In the genomic region with DNA sequence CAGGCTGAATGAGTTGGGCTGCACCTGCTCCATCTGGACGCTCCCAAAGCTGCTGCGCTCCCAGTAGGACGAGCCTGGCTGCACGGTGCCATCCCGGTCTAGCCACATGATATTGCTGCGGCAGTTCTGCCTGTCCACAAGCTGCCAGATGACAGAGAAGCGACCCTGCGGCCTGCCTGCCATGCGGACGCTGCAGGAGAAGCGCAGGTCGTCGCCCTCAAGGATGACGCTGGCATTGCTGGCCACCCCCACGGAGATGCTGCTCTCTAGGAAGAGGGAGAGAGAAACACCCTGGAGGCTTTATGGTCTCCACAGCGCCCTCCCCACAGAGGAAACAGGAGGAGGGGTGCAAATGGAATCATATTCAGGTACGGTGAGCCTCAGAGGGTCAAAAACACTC, we compare ENCODE assay signal across 3 cellular contexts.
DNase-seq lines count a peak whose midpoint lies in the region; ATAC-seq and TF ChIP-seq lines count a peak whose summit lies in the region.
"Not testable (repeated sequence)": the region's sequence is repeated elsewhere in the genome, so short reads cannot be mapped to it uniquely, and the experiment has no call there.

No MANE protein-coding gene starts in this region.

- not testable (repeated sequence) for H3K9me3 ChIP-seq in osteoblast (ENCODE audit: low read depth, low read length)

- H3K9me3 Mint-ChIP-seq in activated CD4-positive, alpha-beta T cell treated with anti-CD3 and anti-CD28 coated beads, Interleukin-2, amount 10 ng/mL, durations not matched to agents 7 days and 5 days; memory B cell: not testable (repeated sequence)

- not testable (repeated sequence) for H4K20me1 ChIP-seq in osteoblast (ENCODE audit: insufficient read depth, low read length)

- peak overlapping the region; percentile 78 for H3K27ac Mint-ChIP-seq in activated CD4-positive, alpha-beta T cell treated with anti-CD3 and anti-CD28 coated beads, Interleukin-2, amount 10 ng/mL, durations not matched to agents 7 days and 5 days
- H3K27ac Mint-ChIP-seq in memory B cell: not testable (repeated sequence)

- H3K27me3 Mint-ChIP-seq in activated CD4-positive, alpha-beta T cell treated with anti-CD3 and anti-CD28 coated beads, Interleukin-2, amount 10 ng/mL, durations not matched to agents 7 days and 5 days; memory B cell: not testable (repeated sequence)

- H3K27ac ChIP-seq in osteoblast (ENCODE audit: low read depth, low read length): not testable (repeated sequence)

- H3K4me1 ChIP-seq in osteoblast (ENCODE audit: insufficient read depth, low read length): not testable (repeated sequence)

- not testable (repeated sequence) for H3K4me3 Mint-ChIP-seq in activated CD4-positive, alpha-beta T cell treated with anti-CD3 and anti-CD28 coated beads, Interleukin-2, amount 10 ng/mL, durations not matched to agents 7 days and 5 days
- H3K4me3 Mint-ChIP-seq in memory B cell: peak overlapping the region; percentile 47

- not testable (repeated sequence) for H3K4me2 ChIP-seq in osteoblast (ENCODE audit: insufficient read depth, low read length)

- H3K4me3 ChIP-seq in osteoblast (ENCODE audit: insufficient read depth, low read length): not testable (repeated sequence)

- not testable (repeated sequence) for TF ChIP-seq CTCF in osteoblast (IDR thresholded peaks at IDR 0.05; ENCODE audit: extremely low read depth, low read depth, low read length)

- CTCF ChIA-PET in activated CD4-positive, alpha-beta T cell treated with anti-CD3 and anti-CD28 coated beads, Interleukin-2, amount 10 ng/mL, durations not matched to agents 7 days and 5 days (lab: Charles Lee): not testable (repeated sequence)

- H3K27me3 ChIP-seq in osteoblast (ENCODE audit: insufficient read depth, low read length): not testable (repeated sequence)

- not testable (repeated sequence) for H3K79me2 ChIP-seq in osteoblast (ENCODE audit: insufficient read depth, low read length)

- H3K36me3 ChIP-seq in osteoblast (ENCODE audit: insufficient read depth, low read length): not testable (repeated sequence)

- not testable (repeated sequence) for ATAC-seq in memory B cell (ENCODE audit: low read depth)

- not testable (repeated sequence) for H2AFZ ChIP-seq in osteoblast (ENCODE audit: low read length)

- POLR2A ChIA-PET in activated CD4-positive, alpha-beta T cell treated with anti-CD3 and anti-CD28 coated beads, Interleukin-2, amount 10 ng/mL, durations not matched to agents 7 days and 5 days (lab: Charles Lee): not testable (repeated sequence)

- DNase-seq in activated CD4-positive, alpha-beta T cell treated with anti-CD3 and anti-CD28 coated beads, Interleukin-2, amount 10 ng/mL, durations not matched to agents 7 days and 5 days; memory B cell (ENCODE audit: low spot score in 2 of 2): not testable (repeated sequence)
- DNase-seq in osteoblast (ENCODE audit: insufficient read length, low spot score, missing footprints): peak; percentile 8

- H3K4me1 Mint-ChIP-seq in activated CD4-positive, alpha-beta T cell treated with anti-CD3 and anti-CD28 coated beads, Interleukin-2, amount 10 ng/mL, durations not matched to agents 7 days and 5 days; memory B cell: not testable (repeated sequence)

- H3K36me3 Mint-ChIP-seq in activated CD4-positive, alpha-beta T cell treated with anti-CD3 and anti-CD28 coated beads, Interleukin-2, amount 10 ng/mL, durations not matched to agents 7 days and 5 days (ENCODE audit: low read depth); memory B cell: not testable (repeated sequence)
